In the genomic region with DNA sequence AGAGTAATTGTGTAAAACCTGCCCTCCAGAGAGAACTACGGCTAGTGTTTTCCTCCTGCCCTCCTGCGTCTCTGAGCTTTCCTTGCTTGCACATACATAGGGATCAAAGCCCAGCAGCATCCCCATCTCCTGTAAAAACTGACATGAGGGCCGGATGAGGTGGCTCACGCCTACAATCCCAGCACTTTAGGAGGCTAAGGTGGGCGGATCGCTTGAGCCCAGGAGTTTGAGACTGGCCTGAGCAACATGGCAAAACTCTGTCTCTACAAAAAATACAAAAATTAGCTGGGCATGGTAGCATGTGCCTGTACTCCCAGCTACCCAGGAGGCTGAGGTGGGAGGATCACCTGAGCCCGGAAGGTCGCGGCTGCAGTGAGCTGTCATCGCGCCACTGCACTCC, we compare ENCODE assay signal across 21 cellular contexts. TPM values are rescaled to one million over a fixed set of nuclear protein-coding genes. Genes with fewer than 3 reads are reported as not detected.
DNase-seq lines count a peak whose midpoint lies in the region; ATAC-seq and TF ChIP-seq lines count a peak whose summit lies in the region.
"Had no signal": no experiment of that assay in that cellular context is flagged by ENCODE, and none has a peak within 500 bp of the region (broad histone marks: within the 10 kb centered on the region; RNA-seq: fewer than 3 reads in every experiment).

No MANE protein-coding gene starts in this region.

- H3K27me3 ChIP-seq in heart left ventricle = no peaks in the 10 kb centered on the region
- no peaks in the 10 kb centered on the region for H3K27me3 ChIP-seq in MM.1S (replicated peaks; ENCODE audit: insufficient read depth, low read length)
- H3K27me3 ChIP-seq in dorsolateral prefrontal cortex = no peaks in the 10 kb centered on the region
- H3K27me3 ChIP-seq in spleen (replicated peaks in 1 of 7) = no peaks in the 10 kb centered on the region
- H3K27me3 ChIP-seq in GM23248 (replicated peaks; ENCODE audit: insufficient read depth) = no peaks in the 10 kb centered on the region
- H3K27me3 ChIP-seq: upper lobe of right lung had no signal

- H3K4me2 ChIP-seq in MM.1S (ENCODE audit: low read depth, low read length) (peak overlapping the region; percentile 44), GM23248 (ENCODE audit: unreplicated experiment) (no peak overlapping the region)
- H3K4me2 ChIP-seq: KMS-11 had no signal

- no peak overlapping the region for H3K9ac ChIP-seq in MM.1S (ENCODE audit: low read length)
- H3K9ac ChIP-seq in GM23248 = no peak overlapping the region
- H3K9ac ChIP-seq: KMS-11 had no signal

- ATAC-seq in heart left ventricle = no peak
- no peak for ATAC-seq in left cardiac atrium
- ATAC-seq in left lobe of liver = no peak
- ATAC-seq: effector memory CD8-positive, alpha-beta T cell; left colon; Panc1; upper lobe of right lung had no signal

- WGBS in heart left ventricle, 4 donors = 89 to 95% (median 94%) methylated on average over 11 of the region's 11 CpGs
- 86 to 95% (median 92%) methylated on average over 11 of the region's 11 CpGs for WGBS in spleen, 5 donors
- 97 to 98% methylated on average over 11 of the region's 11 CpGs for WGBS in GM23248 (ENCODE audit: low coverage in 1 of 2, low lambda C conversion rate in 2 of 2, missing lambda C conversion rate in 2 of 2), 2 experiments

- H3K36me3 ChIP-seq in heart left ventricle (peaks cover 0 to 52% (median 36%) of the 10 kb centered on the region in 9 donors), MM.1S (replicated peaks; ENCODE audit: insufficient read depth, low read length) (no peaks in the 10 kb centered on the region), spleen (peaks cover 0 to 60% (median 22%) of the 10 kb centered on the region in 6 donors), GM23248 (ENCODE audit: low read depth) (peaks cover 18% of the 10 kb centered on the region; the same call in 1 of the 2 replicates)

- no peak for DNase-seq in heart left ventricle
- DNase-seq in left cardiac atrium = no peak
- DNase-seq in MM.1S = no peak
- DNase-seq in dorsolateral prefrontal cortex = peak in 1 of 10 donors; percentile 12
- no peak for DNase-seq in spleen
- no peak for DNase-seq in GM23248
- DNase-seq in dermis blood vessel endothelial cell = no peak
- no peak for DNase-seq in left lobe of liver (ENCODE audit: low spot score)
- DNase-seq: activated CD4-positive, CD25-positive, alpha-beta regulatory T cell; DMS79; effector memory CD8-positive, alpha-beta T cell; H7; left colon; midbrain; NCI-H1048; NCI-H1930; NCI-H345; stimulated activated CD4-positive, alpha-beta T cell treated with anti-CD3 and anti-CD28 coated beads, Interleukin-4, amount 100 ng/mL, for 4 hours; upper lobe of right lung had no signal

- in situ Hi-C loops in GM23248 (cut with MboI) = no loop called here

- H3K79me2 ChIP-seq in MM.1S (ENCODE audit: low read length) (no peaks in the 10 kb centered on the region; the same call in 1 of the 2 replicates), GM23248 (ENCODE audit: insufficient read depth) (no peaks in the 10 kb centered on the region)

- H3F3A ChIP-seq in MM.1S (ENCODE audit: insufficient read depth, low read length) (peaks cover 15% of the 10 kb centered on the region), GM23248 (ENCODE audit: insufficient read depth) (peaks cover 15% of the 10 kb centered on the region; the same call in 1 of the 2 replicates)

- no peaks in the 10 kb centered on the region for H4K20me1 ChIP-seq in MM.1S (ENCODE audit: insufficient read depth, low read length)
- H4K20me1 ChIP-seq in GM23248 (ENCODE audit: insufficient read depth) = no peaks in the 10 kb centered on the region

- peaks cover 9 to 60% (median 44%) of the 10 kb centered on the region in 12 donors for H3K4me1 ChIP-seq in heart left ventricle
- peaks cover 17% of the 10 kb centered on the region for H3K4me1 ChIP-seq in MM.1S (ENCODE audit: low read length)
- peaks cover 12 to 56% (median 44%) of the 10 kb centered on the region in 6 donors for H3K4me1 ChIP-seq in spleen
- H3K4me1 ChIP-seq in GM23248 (ENCODE audit: insufficient read depth) = peaks cover 6% of the 10 kb centered on the region; the same call in 1 of the 2 replicates

- no peak for TF ChIP-seq CTCF in heart left ventricle (IDR thresholded peaks at IDR 0.05)
- TF ChIP-seq CTCF in MM.1S (IDR thresholded peaks at IDR 0.05; ENCODE audit: low read length) = no peak
- no peak for TF ChIP-seq CTCF in dorsolateral prefrontal cortex (IDR thresholded peaks at IDR 0.05 in 54 of 56, conservative IDR thresholded peaks at IDR 0.05 in 2 of 56; ENCODE audit: low read depth in 1 of 56, partially characterized antibody in 56 of 56)
- no peak for TF ChIP-seq CTCF in spleen (IDR thresholded peaks at IDR 0.05 in 8 of 11, conservative IDR thresholded peaks at IDR 0.05 in 3 of 11)

- intact Hi-C loops in heart left ventricle (cut with DNase I) (loop anchor here in 1 of 10 donors (10.0 kb wide), 1 partner anchor 106 kb away; a partner anchor contains a TSS), left cardiac atrium (cut with DNase I) (no loop called here), dorsolateral prefrontal cortex (cut with DNase I) (loop anchor here in 1 of 2 donors (5.0 kb wide), 1 partner anchor 123 kb away; no protein-coding TSS in a partner anchor), spleen (cut with DNase I; ENCODE audit: low total_unique reads) (no loop called here)

- H2AFZ ChIP-seq in MM.1S (ENCODE audit: low read length) (no peak overlapping the region), GM23248 (no peak overlapping the region)

- H3K4me3 ChIP-seq in heart left ventricle (no peak overlapping the region), MM.1S (ENCODE audit: low read length) (no peak overlapping the region; the same call in 1 of the 2 replicates), dorsolateral prefrontal cortex (no peak overlapping the region), spleen (no peak overlapping the region), GM23248 (no peak overlapping the region)
- H3K4me3 ChIP-seq: upper lobe of right lung had no signal

- TF ChIP-seq POLR2A in heart left ventricle (IDR thresholded peaks at IDR 0.05) = no peak
- no peak for TF ChIP-seq POLR2A in spleen (IDR thresholded peaks at IDR 0.05)

- H3K27ac ChIP-seq in heart left ventricle = peak overlapping the region in 8 of 12 donors; percentile 4 to 65 (median 40)
- H3K27ac ChIP-seq in MM.1S (ENCODE audit: low read length) = peak overlapping the region; percentile 57; the same call in 1 of the 2 replicates
- peak overlapping the region in 44 of 59 donors; percentile 0 to 96 (median 47) for H3K27ac ChIP-seq in dorsolateral prefrontal cortex
- peak overlapping the region in 6 of 8 donors; percentile 12 to 69 (median 40) for H3K27ac ChIP-seq in spleen
- H3K27ac ChIP-seq in GM23248 = no peak overlapping the region
- H3K27ac ChIP-seq: KMS-11, upper lobe of right lung had no signal

- H3K9me3 ChIP-seq in heart left ventricle (no peaks in the 10 kb centered on the region), MM.1S (replicated peaks; ENCODE audit: insufficient read depth, low read length) (no peaks in the 10 kb centered on the region), spleen (no peaks in the 10 kb centered on the region), GM23248 (ENCODE audit: low read depth) (no peaks in the 10 kb centered on the region)
- H3K9me3 ChIP-seq: upper lobe of right lung had no signal

- H3K9me2 ChIP-seq in MM.1S (replicated peaks; ENCODE audit: insufficient read depth, low read length) (no peaks in the 10 kb centered on the region), GM23248 (ENCODE audit: insufficient read depth) (no peaks in the 10 kb centered on the region)

RNA-seq across cellular contexts. Expression of a gene that starts 40.3 kb away (rescaled TPM):
- total RNA-seq in heart left ventricle (10 to 100 TPM; 18.4 to 37.4 (median 22.6) TPM), left cardiac atrium (10 to 100 TPM; 18.4 to 22.7 TPM), dorsolateral prefrontal cortex (100 to 1,000 TPM in 3 of 120 experiments, 10 to 100 TPM in 117; 43.8 to 108 (median 67.5) TPM), spleen (10 to 100 TPM; 24.7 to 40.7 (median 33.9) TPM), dermis blood vessel endothelial cell (16.4 and 24.3 TPM in 2 replicates), left lobe of liver (6.4 TPM)
- polyA plus RNA-seq in heart left ventricle (10 to 100 TPM; 36.5 to 50.4 TPM), spleen (10 to 100 TPM; 69.0 to 73.7 (median 71.5) TPM), GM23248 (2016; fragmentation: Nextera tagmentation; extraction: Ambion mirVana) (55.1 and 58.3 TPM in 2 replicates)
- total RNA-seq in GM23248 (2014; rRNA removed; shearing (Covaris generic)) = 27.6 and 35.1 TPM in 2 replicates

RNA-seq across cellular contexts. Expression of a gene that starts 52.5 kb away (rescaled TPM):
- total RNA-seq in heart left ventricle (10 to 100 TPM; 36.4 to 71.5 (median 44.8) TPM), left cardiac atrium (10 to 100 TPM; 32.5 to 36.2 TPM), dorsolateral prefrontal cortex (10 to 100 TPM; 33.1 to 85.0 (median 58.3) TPM), spleen (100 to 1,000 TPM in 2 of 7 donors, 10 to 100 TPM in 5; 49.9 to 112 (median 73.5) TPM), dermis blood vessel endothelial cell (46.5 and 229 TPM in 2 replicates), left lobe of liver (17.4 TPM)
- polyA plus RNA-seq in heart left ventricle (10 to 100 TPM; 23.0 to 76.1 TPM), spleen (100 to 1,000 TPM in 2 of 3 donors, 10 to 100 TPM in 1; 63.7 to 129 (median 109) TPM), GM23248 (2016; fragmentation: Nextera tagmentation; extraction: Ambion mirVana) (332 and 351 TPM in 2 replicates)
- 197 and 243 TPM in 2 replicates for total RNA-seq in GM23248 (2014; rRNA removed; shearing (Covaris generic))
